ENCODE assay signal across 9 cellular contexts in genomic region chr6:135423649-135424128, GRCh38.
DNase-seq lines count a peak whose midpoint lies in the region; ATAC-seq and TF ChIP-seq lines count a peak whose summit lies in the region.
"Had no signal": no experiment of that assay in that cellular context is flagged by ENCODE, and none has a peak within 500 bp of the region (broad histone marks: within the 10 kb centered on the region; RNA-seq: fewer than 3 reads in every experiment).

No MANE protein-coding gene starts in this region.

- intact Hi-C loops in PC-9 (cut with micrococcal nuclease; ENCODE audit: unreplicated experiment) = loop anchor here (1.0 to 10.0 kb wide), 3 partner anchors 278 to 1269 kb away; no protein-coding TSS in a partner anchor

- 8 to 30% methylated on average over 2 of the region's 2 CpGs for WGBS in lung, 2 donors

- H3K4me2 ChIP-seq in PC-9 = no peak overlapping the region
- H3K4me2 ChIP-seq: BLaER1 had no signal

- ATAC-seq in GM21447 (IDR thresholded peaks at IDR 0.05; ENCODE audit: unreplicated experiment) = peak; percentile 97
- ATAC-seq in HG03575 (IDR thresholded peaks at IDR 0.05; ENCODE audit: extremely low read depth, insufficient number of reproducible peaks, low FRiP score, unreplicated experiment) = peak; percentile 69
- ATAC-seq in lung (ENCODE audit: insufficient read depth, low FRiP score) = peak; percentile 47

- H3K9me3 ChIP-seq in PC-9 (ENCODE audit: insufficient read depth, low read depth) = no peaks in the 10 kb centered on the region
- H3K9me3 ChIP-seq in lung (ENCODE audit: control insufficient read depth in 2 of 2, insufficient read depth in 1 of 2, low read length in 1 of 2) = no peaks in the 10 kb centered on the region
- H3K9me3 ChIP-seq: BLaER1 had no signal

- POLR2A ChIA-PET in PC-9 (lab: Charles Lee; ENCODE audit: unreplicated experiment) = no interaction called here

- no peak overlapping the region for H3K27ac ChIP-seq in PC-9
- H3K27ac ChIP-seq in lung (ENCODE audit: low read depth in 1 of 2, low read length in 1 of 2) = no peak overlapping the region
- H3K27ac ChIP-seq: BLaER1 had no signal

- H3K4me3 ChIP-seq in PC-9 = no peak overlapping the region
- H3K4me3 ChIP-seq in choroid plexus epithelial cell (ENCODE audit: low read depth, low read length) = no peak overlapping the region
- no peak overlapping the region for H3K4me3 ChIP-seq in lung
- H3K4me3 ChIP-seq: BLaER1 had no signal

- BruUV-seq in PC-9 (replicated peaks; lab: Mats Ljungman, UMichigan) = no TSS peak

- no peaks in the 10 kb centered on the region for H3K27me3 ChIP-seq in PC-9 (ENCODE audit: insufficient read depth, low read depth)
- no peaks in the 10 kb centered on the region for H3K27me3 ChIP-seq in lung (ENCODE audit: control insufficient read depth, insufficient read depth)
- H3K27me3 ChIP-seq: BLaER1 had no signal

- no peaks in the 10 kb centered on the region for H3F3A ChIP-seq in PC-9 (ENCODE audit: insufficient read depth, low read depth)

- H3K36me3 ChIP-seq in PC-9 (ENCODE audit: low read depth) (no peaks in the 10 kb centered on the region), lung (ENCODE audit: control insufficient read depth in 2 of 2, insufficient read depth in 2 of 2, low read length in 2 of 2) (peaks cover 0 to 9% of the 10 kb centered on the region in 2 donors)
- H3K36me3 ChIP-seq: BLaER1 had no signal

- H3K4me1 ChIP-seq in PC-9 (replicated peaks; ENCODE audit: insufficient read depth) (no peaks in the 10 kb centered on the region), lung (ENCODE audit: control insufficient read depth in 2 of 2, insufficient read depth in 2 of 2, low read length in 2 of 2) (no peaks in the 10 kb centered on the region)

- H2AFZ ChIP-seq in PC-9 = no peak overlapping the region

- no peaks in the 10 kb centered on the region for H3K9me2 ChIP-seq in PC-9 (ENCODE audit: insufficient read depth)

- CTCF ChIA-PET in PC-9 (lab: Charles Lee) = no interaction called here

- TF ChIP-seq CTCF in PC-9 (conservative IDR thresholded peaks at IDR 0.05) (peak; percentile 94), choroid plexus epithelial cell (conservative IDR thresholded peaks at IDR 0.05; ENCODE audit: low read depth, low read length) (peak; percentile 70), lung (IDR thresholded peaks at IDR 0.05; ENCODE audit: control extremely low read depth, extremely low read depth) (peak; percentile 29)

- H3K79me2 ChIP-seq in PC-9 (ENCODE audit: low read depth) = no peaks in the 10 kb centered on the region

- DNase-seq in NCI-H2081 (lab: John Stamatoyannopoulos, UW) (peak; percentile 1 to 45), NCI-H2081 treated with DMSO at 0.1 percent for 48 hours (lab: John Stamatoyannopoulos, UW) (no peak), PC-9 (peak in 1 of 2 experiments; percentile 52), choroid plexus epithelial cell (ENCODE audit: low read depth) (peak; percentile 80), lung (ENCODE audit: low spot score) (no peak)
- DNase-seq in activated naive CD4-positive, alpha-beta T cell treated with anti-CD3 and anti-CD28 coated beads, Interleukin-2, amount 50 U/mL, for 16 hours = no peak

- no peaks in the 10 kb centered on the region for H4K20me1 ChIP-seq in PC-9 (ENCODE audit: insufficient read depth)
- H4K20me1 ChIP-seq: BLaER1 had no signal

Comparison
In these comparisons a context has a peak if more than half of its experiments do, and no peak if none do; other contexts are left out.
1. DNase-seq: peak in NCI-H2081 (2 of 2) and choroid plexus epithelial cell (single experiment); none in NCI-H2081 treated with DMSO at 0.1 percent for 48 hours (single experiment), lung (single experiment) and activated naive CD4-positive, alpha-beta T cell treated with anti-CD3 and anti-CD28 coated beads, Interleukin-2, amount 50 U/mL, for 16 hours (single experiment).
2. ATAC-seq: peak in every context shown above with its lines; median percentile 97 in GM21447; 69 in HG03575; 47 in lung.
3. CTCF ChIP-seq: peak in every context shown above with its lines; median percentile 94 in PC-9; 70 in choroid plexus epithelial cell; 29 in lung.